In the genomic region with DNA sequence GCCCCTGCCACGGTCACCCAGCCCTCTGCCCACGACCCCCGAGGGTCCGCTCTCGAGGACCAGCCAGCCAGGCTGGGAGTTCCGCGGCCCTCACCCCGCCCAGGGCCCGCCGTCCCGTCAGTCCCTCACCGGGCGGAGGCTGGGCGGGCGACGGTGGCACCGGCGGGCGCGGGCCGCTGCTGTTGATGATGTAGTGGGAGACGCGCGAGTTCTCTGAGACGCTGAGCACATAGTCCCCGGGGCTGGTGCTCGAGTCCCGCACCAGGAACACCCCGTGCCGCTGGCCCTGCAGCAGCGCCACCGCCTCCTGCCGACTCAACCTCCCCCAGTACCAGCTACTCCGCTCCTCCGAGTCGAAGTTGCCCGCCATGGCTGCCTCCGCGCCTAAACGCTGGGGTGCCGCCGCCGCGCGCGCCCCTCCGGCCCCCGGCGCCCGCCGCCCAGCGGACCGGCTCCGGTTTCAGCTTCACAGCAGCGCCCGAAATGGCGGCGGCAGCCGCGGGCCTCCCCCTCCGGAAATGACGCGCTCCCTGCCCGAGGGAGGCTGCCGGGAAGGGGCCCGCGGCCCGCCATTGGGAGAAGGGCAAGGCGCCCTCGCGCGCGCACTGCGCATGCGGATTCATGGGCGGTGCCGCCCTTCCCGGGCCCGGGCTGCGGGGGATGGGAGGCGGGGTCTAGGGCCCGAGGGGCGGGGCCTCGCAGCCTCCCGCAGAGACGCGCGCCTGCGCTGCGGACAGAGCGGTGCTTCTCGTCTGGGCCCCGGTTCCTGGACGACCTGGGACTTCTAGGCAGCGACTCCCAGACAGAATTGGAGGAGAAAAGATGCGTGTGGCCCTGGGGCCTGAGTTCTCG, we compare ENCODE assay signal across 1 cellular context.
A peak's percentile ranks its signal among the peaks of the same experiment; 100 is the strongest.
TF ChIP-seq lines count a peak whose summit lies in the region.

A gene (minus strand): TSS at position 485 of the 852 bp plus-strand sequence. CDS start 115 bp downstream, at position 370.

TF ChIP-seq in GM12878, 131 proteins besides CTCF, POLR2A, EP300 and RAD21 (continued from another document):
- TF ChIP-seq RB1 (IDR thresholded peaks at IDR 0.05; ENCODE audit: borderline replicate concordance): no peak; the same call in 1 of the 2 replicates
- TF ChIP-seq ZSCAN29 (IDR thresholded peaks at IDR 0.05): peak; percentile 87
- TF ChIP-seq, protein P1, sequence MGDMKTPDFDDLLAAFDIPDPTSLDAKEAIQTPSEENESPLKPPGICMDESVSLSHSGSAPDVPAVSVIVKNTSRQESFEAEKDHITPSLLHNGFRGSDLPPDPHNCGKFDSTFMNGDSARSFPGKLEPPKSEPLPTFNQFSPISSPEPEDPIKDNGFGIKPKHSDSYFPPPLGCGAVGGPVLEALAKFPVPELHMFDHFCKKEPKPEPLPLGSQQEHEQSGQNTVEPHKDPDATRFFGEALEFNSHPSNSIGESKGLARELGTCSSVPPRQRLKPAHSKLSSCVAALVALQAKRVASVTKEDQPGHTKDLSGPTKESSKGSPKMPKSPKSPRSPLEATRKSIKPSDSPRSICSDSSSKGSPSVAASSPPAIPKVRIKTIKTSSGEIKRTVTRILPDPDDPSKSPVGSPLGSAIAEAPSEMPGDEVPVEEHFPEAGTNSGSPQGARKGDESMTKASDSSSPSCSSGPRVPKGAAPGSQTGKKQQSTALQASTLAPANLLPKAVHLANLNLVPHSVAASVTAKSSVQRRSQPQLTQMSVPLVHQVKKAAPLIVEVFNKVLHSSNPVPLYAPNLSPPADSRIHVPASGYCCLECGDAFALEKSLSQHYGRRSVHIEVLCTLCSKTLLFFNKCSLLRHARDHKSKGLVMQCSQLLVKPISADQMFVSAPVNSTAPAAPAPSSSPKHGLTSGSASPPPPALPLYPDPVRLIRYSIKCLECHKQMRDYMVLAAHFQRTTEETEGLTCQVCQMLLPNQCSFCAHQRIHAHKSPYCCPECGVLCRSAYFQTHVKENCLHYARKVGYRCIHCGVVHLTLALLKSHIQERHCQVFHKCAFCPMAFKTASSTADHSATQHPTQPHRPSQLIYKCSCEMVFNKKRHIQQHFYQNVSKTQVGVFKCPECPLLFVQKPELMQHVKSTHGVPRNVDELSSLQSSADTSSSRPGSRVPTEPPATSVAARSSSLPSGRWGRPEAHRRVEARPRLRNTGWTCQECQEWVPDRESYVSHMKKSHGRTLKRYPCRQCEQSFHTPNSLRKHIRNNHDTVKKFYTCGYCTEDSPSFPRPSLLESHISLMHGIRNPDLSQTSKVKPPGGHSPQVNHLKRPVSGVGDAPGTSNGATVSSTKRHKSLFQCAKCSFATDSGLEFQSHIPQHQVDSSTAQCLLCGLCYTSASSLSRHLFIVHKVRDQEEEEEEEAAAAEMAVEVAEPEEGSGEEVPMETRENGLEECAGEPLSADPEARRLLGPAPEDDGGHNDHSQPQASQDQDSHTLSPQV (IDR thresholded peaks at IDR 0.05): peak; percentile 100
- no peak for TF ChIP-seq SREBF2 (IDR thresholded peaks at IDR 0.05; ENCODE audit: low read length)
- TF ChIP-seq, protein P2, sequence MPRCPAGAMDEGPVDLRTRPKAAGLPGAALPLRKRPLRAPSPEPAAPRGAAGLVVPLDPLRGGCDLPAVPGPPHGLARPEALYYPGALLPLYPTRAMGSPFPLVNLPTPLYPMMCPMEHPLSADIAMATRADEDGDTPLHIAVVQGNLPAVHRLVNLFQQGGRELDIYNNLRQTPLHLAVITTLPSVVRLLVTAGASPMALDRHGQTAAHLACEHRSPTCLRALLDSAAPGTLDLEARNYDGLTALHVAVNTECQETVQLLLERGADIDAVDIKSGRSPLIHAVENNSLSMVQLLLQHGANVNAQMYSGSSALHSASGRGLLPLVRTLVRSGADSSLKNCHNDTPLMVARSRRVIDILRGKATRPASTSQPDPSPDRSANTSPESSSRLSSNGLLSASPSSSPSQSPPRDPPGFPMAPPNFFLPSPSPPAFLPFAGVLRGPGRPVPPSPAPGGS (IDR thresholded peaks at IDR 0.05; ENCODE audit: borderline replicate concordance, insufficient read depth, low read depth, low read length, poor library complexity, severe bottlenecking): peak; percentile 28
- TF ChIP-seq SP1 (IDR thresholded peaks at IDR 0.05; ENCODE audit: low read depth, low read length): peak; percentile 39
- TF ChIP-seq, protein P3, sequence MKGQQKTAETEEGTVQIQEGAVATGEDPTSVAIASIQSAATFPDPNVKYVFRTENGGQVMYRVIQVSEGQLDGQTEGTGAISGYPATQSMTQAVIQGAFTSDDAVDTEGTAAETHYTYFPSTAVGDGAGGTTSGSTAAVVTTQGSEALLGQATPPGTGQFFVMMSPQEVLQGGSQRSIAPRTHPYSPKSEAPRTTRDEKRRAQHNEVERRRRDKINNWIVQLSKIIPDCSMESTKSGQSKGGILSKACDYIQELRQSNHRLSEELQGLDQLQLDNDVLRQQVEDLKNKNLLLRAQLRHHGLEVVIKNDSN (IDR thresholded peaks at IDR 0.05; ENCODE audit: borderline replicate concordance, extremely low read length, insufficient read depth, low read depth, low read length): no peak
- TF ChIP-seq MXI1 (IDR thresholded peaks at IDR 0.05; ENCODE audit: low read depth, low read length): no peak; the same call in 1 of the 2 replicates
- no peak for TF ChIP-seq TCF12 (IDR thresholded peaks at IDR 0.05; ENCODE audit: low read depth, low read length)
- TF ChIP-seq SIN3A (IDR thresholded peaks at IDR 0.05; ENCODE audit: low read depth, low read length): 0 out of 2 replicates have a peak, but pooled peaks have one; percentile 63
- TF ChIP-seq, protein P4, sequence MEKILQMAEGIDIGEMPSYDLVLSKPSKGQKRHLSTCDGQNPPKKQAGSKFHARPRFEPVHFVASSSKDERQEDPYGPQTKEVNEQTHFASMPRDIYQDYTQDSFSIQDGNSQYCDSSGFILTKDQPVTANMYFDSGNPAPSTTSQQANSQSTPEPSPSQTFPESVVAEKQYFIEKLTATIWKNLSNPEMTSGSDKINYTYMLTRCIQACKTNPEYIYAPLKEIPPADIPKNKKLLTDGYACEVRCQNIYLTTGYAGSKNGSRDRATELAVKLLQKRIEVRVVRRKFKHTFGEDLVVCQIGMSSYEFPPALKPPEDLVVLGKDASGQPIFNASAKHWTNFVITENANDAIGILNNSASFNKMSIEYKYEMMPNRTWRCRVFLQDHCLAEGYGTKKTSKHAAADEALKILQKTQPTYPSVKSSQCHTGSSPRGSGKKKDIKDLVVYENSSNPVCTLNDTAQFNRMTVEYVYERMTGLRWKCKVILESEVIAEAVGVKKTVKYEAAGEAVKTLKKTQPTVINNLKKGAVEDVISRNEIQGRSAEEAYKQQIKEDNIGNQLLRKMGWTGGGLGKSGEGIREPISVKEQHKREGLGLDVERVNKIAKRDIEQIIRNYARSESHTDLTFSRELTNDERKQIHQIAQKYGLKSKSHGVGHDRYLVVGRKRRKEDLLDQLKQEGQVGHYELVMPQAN (conservative IDR thresholded peaks at IDR 0.05): peak; percentile 97
- TF ChIP-seq NR2F1 (conservative IDR thresholded peaks at IDR 0.05): peak; percentile 51; the same call in 1 of the 2 replicates
TF ChIP-seq in GM12878: peak in this region for 48.
